In genomic region chr14:104665663-104666522, GRCh38 we compare ENCODE assay signal across 8 cellular contexts. TPM values are rescaled to one million over a fixed set of nuclear protein-coding genes. Genes with fewer than 3 reads are reported as not detected.
DNase-seq lines count a peak whose midpoint lies in the region; ATAC-seq, FAIRE-seq and TF ChIP-seq lines count a peak whose summit lies in the region.

No MANE protein-coding gene starts in this region.

- no peak for FAIRE-seq in pancreas (lab: Jason Lieb, UNC)

- no TSS peak for BruUV-seq in A673 (replicated peaks; lab: Mats Ljungman, UMichigan)

- peak; percentile 77 to 92 (median 88) for ATAC-seq in pancreas
- no peak for ATAC-seq in GM19463 (IDR thresholded peaks at IDR 0.05; ENCODE audit: unreplicated experiment)
- ATAC-seq in GM21528 (IDR thresholded peaks at IDR 0.05; ENCODE audit: low FRiP score, unreplicated experiment), result no peak

- no peaks in the 10 kb centered on the region for H3K27me3 ChIP-seq in A673 (replicated peaks; ENCODE audit: insufficient read depth, low read depth, low read length, poor library complexity)
- no peaks in the 10 kb centered on the region for H3K27me3 ChIP-seq in pancreas

- peak overlapping the region; percentile 6 for H3K27ac ChIP-seq in A673 (ENCODE audit: low read depth, low read length, poor library complexity, severe bottlenecking)
- H3K27ac ChIP-seq in pancreas, result peak overlapping the region; percentile 65 to 81 (median 74)

- POLR2A ChIA-PET in A673 (lab: Charles Lee; ENCODE audit: low non-redundant PET), result no interaction called here

- H3K9me3 ChIP-seq in A673 (ENCODE audit: low read depth, low read length, poor library complexity, severe bottlenecking) (no peaks in the 10 kb centered on the region), pancreas (no peaks in the 10 kb centered on the region)

- DNase-seq in A673 (ENCODE audit: low spot score) (no peak), HPDE6-E6E7 (ENCODE audit: extremely low spot score) (peak; percentile 60), fibroblast of villous mesenchyme (ENCODE audit: low read depth) (no peak), pancreas (peak in 5 of 6 donors; percentile 63 to 82 (median 71)), NOMO-1 treated with DMSO at 0.1 percent for 48 hours (lab: John Stamatoyannopoulos, UW; ENCODE audit: unreplicated experiment) (no peak)
- peak; percentile 31 to 44 for DNase-seq in activated CD4-positive, alpha-beta T cell treated with anti-CD3 and anti-CD28 coated beads, Interleukin-2, amount 50 U/mL, for 4 hours

- H3K36me3 ChIP-seq in A673 (ENCODE audit: insufficient read depth, low read length, poor library complexity, severe bottlenecking), result no peaks in the 10 kb centered on the region
- no peaks in the 10 kb centered on the region for H3K36me3 ChIP-seq in pancreas

- CTCF ChIA-PET in A673 (lab: Charles Lee), result interaction anchor here (1.4 kb wide), 1 partner anchor 12 kb away, joined by 9 read pairs; no protein-coding TSS in a partner anchor

- intact Hi-C loops in A673 (cut with micrococcal nuclease; ENCODE audit: unreplicated experiment) (no loop called here), pancreas (cut with DNase I) (no loop called here)

- H3K4me1 ChIP-seq in A673 (ENCODE audit: insufficient read depth, low read length, poor library complexity, severe bottlenecking), result peaks cover 7% of the 10 kb centered on the region
- H3K4me1 ChIP-seq in pancreas, result peaks cover 0 to 3% (median 0%) of the 10 kb centered on the region in 3 donors

- WGBS in pancreas, 2 donors, result 36 to 47% methylated on average over 27 of the region's 27 CpGs

- no peak overlapping the region for H3K4me3 ChIP-seq in A673 (ENCODE audit: low read depth, low read length, poor library complexity, severe bottlenecking)
- H3K4me3 ChIP-seq in fibroblast of villous mesenchyme (ENCODE audit: low read depth, low read length), result no peak overlapping the region
- no peak overlapping the region for H3K4me3 ChIP-seq in pancreas

- TF ChIP-seq CTCF in A673 (conservative IDR thresholded peaks at IDR 0.05; ENCODE audit: low read depth, low read length) (peak; percentile 47), fibroblast of villous mesenchyme (IDR thresholded peaks at IDR 0.05; ENCODE audit: insufficient read depth, low read depth, low read length) (peak; percentile 39), pancreas (IDR thresholded peaks at IDR 0.05) (peak in 3 of 4 donors; percentile 7 to 21 (median 8))

RNA-seq across cellular contexts. Expression of gene INF2, which starts 23.5 kb away (rescaled TPM):
- total RNA-seq in A673 (2021), result 70.9 and 74.2 TPM in 2 replicates
- 47.0 and 68.7 TPM in 2 replicates for total RNA-seq in fibroblast of villous mesenchyme
- 10 to 100 TPM; 20.4 to 41.1 (median 23.0) TPM for total RNA-seq in pancreas
- polyA plus RNA-seq in pancreas, result 10 to 100 TPM; 79.5 to 80.8 TPM

RNA-seq across cellular contexts. Expression of gene ADSS1, which starts 58.1 kb away (rescaled TPM):
- 0.37 and 0.52 TPM in 2 replicates for total RNA-seq in A673 (2021)
- total RNA-seq in fibroblast of villous mesenchyme, result 1.3 and 4.3 TPM in 2 replicates
- total RNA-seq in pancreas, result 1 to 10 TPM; 3.5 to 6.4 (median 5.0) TPM
- 1 to 10 TPM; 6.7 to 6.8 TPM for polyA plus RNA-seq in pancreas

Comparison
In these comparisons a context has a peak if more than half of its experiments do, and no peak if none do; other contexts are left out.
1. DNase-seq: peak in HPDE6-E6E7 (single experiment), activated CD4-positive, alpha-beta T cell treated with anti-CD3 and anti-CD28 coated beads, Interleukin-2, amount 50 U/mL, for 4 hours (2 of 2) and pancreas (5 of 6); none in A673 (single experiment), fibroblast of villous mesenchyme (single experiment) and NOMO-1 treated with DMSO at 0.1 percent for 48 hours (single experiment).
2. ATAC-seq: peak in pancreas (4 of 4); none in GM19463 (single experiment) and GM21528 (single experiment).
3. Peak in every context shown above with its lines, with median percentiles within 50 percentile points of each other: CTCF ChIP-seq.